ENCODE assay signal across 1 cellular context in genomic region chr6:106325336-106326178, GRCh38.
A peak's percentile ranks its signal among the peaks of the same experiment; 100 is the strongest.
TF ChIP-seq lines count a peak whose summit lies in the region.

Gene ATG5 (minus strand): TSS chr6:106325760. CDS start chr6:106316208, 9,552 bp downstream.

TF ChIP-seq in H1, 55 proteins besides CTCF, POLR2A, EP300 and RAD21 (continued from another document):
- peak; percentile 94 for TF ChIP-seq MAX (IDR thresholded peaks at IDR 0.05)
- peak; percentile 70; the same call in 1 of the 2 replicates for TF ChIP-seq GTF2F1 (IDR thresholded peaks at IDR 0.05; ENCODE audit: borderline replicate concordance, low read depth, low read length)
- peak; percentile 13; the same call in 1 of the 2 replicates for TF ChIP-seq ATF2 (IDR thresholded peaks at IDR 0.05; ENCODE audit: low read length)
- peak; percentile 73 for TF ChIP-seq NRF1 (IDR thresholded peaks at IDR 0.05; ENCODE audit: low read depth, low read length)
- TF ChIP-seq EGR1 (IDR thresholded peaks at IDR 0.05; ENCODE audit: borderline replicate concordance, low read depth, low read length): no peak
- TF ChIP-seq CEBPB (IDR thresholded peaks at IDR 0.05; ENCODE audit: low read depth, low read length): no peak; the same call in 1 of the 2 replicates
- peak; percentile 97 for TF ChIP-seq USF2 (IDR thresholded peaks at IDR 0.05; ENCODE audit: low read length)
- peak; percentile 88; the same call in 1 of the 2 replicates for TF ChIP-seq GABPA (IDR thresholded peaks at IDR 0.05; ENCODE audit: borderline replicate concordance, insufficient read depth, low read length)
- no peak for TF ChIP-seq CBX5 (IDR thresholded peaks at IDR 0.05; ENCODE audit: low read depth, low read length)
- TF ChIP-seq RXRA (IDR thresholded peaks at IDR 0.05; ENCODE audit: insufficient read depth, low read depth, low read length): no peak
- TF ChIP-seq CREB1 (IDR thresholded peaks at IDR 0.05): peak; percentile 99
- TF ChIP-seq ATF3 (IDR thresholded peaks at IDR 0.05; ENCODE audit: insufficient read depth, low read depth, low read length): peak; percentile 97
- peak; percentile 66 for TF ChIP-seq TEAD4 (IDR thresholded peaks at IDR 0.05; ENCODE audit: low read depth, low read length)
- TF ChIP-seq MAFK (IDR thresholded peaks at IDR 0.05; ENCODE audit: low read depth, low read length): peak; percentile 52; the same call in 1 of the 2 replicates
- no peak for TF ChIP-seq SAP30 (IDR thresholded peaks at IDR 0.05; ENCODE audit: insufficient read depth, insufficient replicate concordance, low read length)
- peak; percentile 94; the same call in 1 of the 2 replicates for TF ChIP-seq RBBP5 (IDR thresholded peaks at IDR 0.05; ENCODE audit: borderline replicate concordance, low read depth, low read length)
- TF ChIP-seq TAF7 (optimal IDR thresholded peaks at IDR 0.05; ENCODE audit: borderline replicate concordance, low read depth, low read length): peak; percentile 86
- peak; percentile 76 for TF ChIP-seq CTBP2 (IDR thresholded peaks at IDR 0.05; ENCODE audit: borderline replicate concordance, insufficient read depth, insufficient read length, low read length)
- TF ChIP-seq PHF8 (conservative IDR thresholded peaks at IDR 0.05; ENCODE audit: low read depth, low read length): peak; percentile 95
- peak; percentile 79 for TF ChIP-seq BACH1 (IDR thresholded peaks at IDR 0.05; ENCODE audit: low read length)
- peak; percentile 64; the same call in 1 of the 2 replicates for TF ChIP-seq JUN (IDR thresholded peaks at IDR 0.05; ENCODE audit: low read depth, low read length)
- peak; percentile 44 to 93; a peak in 2 of 4 replicates for TF ChIP-seq SIN3A (conservative IDR thresholded peaks at IDR 0.05 in 1 of 2, IDR thresholded peaks at IDR 0.05 in 1 of 2; ENCODE audit: low read depth in 1 of 2, low read length in 2 of 2)
- TF ChIP-seq ZNF274 (IDR thresholded peaks at IDR 0.05; ENCODE audit: borderline replicate concordance, extremely low read depth, low read length): no peak
- peak; percentile 34; the same call in 1 of the 2 replicates for TF ChIP-seq CHD2 (IDR thresholded peaks at IDR 0.05; ENCODE audit: low read length)
- peak; percentile 95 for TF ChIP-seq JUND (IDR thresholded peaks at IDR 0.05; ENCODE audit: low read length)
- TF ChIP-seq ASH2L (IDR thresholded peaks at IDR 0.05; ENCODE audit: low read length): peak; percentile 99
- peak; percentile 88 for TF ChIP-seq KDM4A (IDR thresholded peaks at IDR 0.05; ENCODE audit: low read depth, low read length, severe bottlenecking)
- no peak for TF ChIP-seq CHD1 (IDR thresholded peaks at IDR 0.05; ENCODE audit: low read depth, low read length)
- no peak for TF ChIP-seq NANOG (IDR thresholded peaks at IDR 0.05; ENCODE audit: insufficient read depth, low read depth, low read length, poor library complexity, severe bottlenecking)
- peak; percentile 64 for TF ChIP-seq E2F6 (IDR thresholded peaks at IDR 0.05)
- peak; percentile 72 for TF ChIP-seq SRF (IDR thresholded peaks at IDR 0.05; ENCODE audit: low read depth, low read length)
- TF ChIP-seq KDM5A (IDR thresholded peaks at IDR 0.05; ENCODE audit: low read length): peak; percentile 76
- peak; percentile 40; the same call in 1 of the 2 replicates for TF ChIP-seq RFX5 (IDR thresholded peaks at IDR 0.05; ENCODE audit: borderline replicate concordance, low read depth, low read length)
- TF ChIP-seq POLR2AphosphoS5 (IDR thresholded peaks at IDR 0.05; ENCODE audit: low read depth, low read length): peak; percentile 92
- TF ChIP-seq HDAC2 (IDR thresholded peaks at IDR 0.05; ENCODE audit: borderline replicate concordance in 1 of 2, low read depth in 2 of 2, low read length in 2 of 2): peak; percentile 84 to 99; a peak in 3 of 4 replicates
- TF ChIP-seq TAF1 (IDR thresholded peaks at IDR 0.05; ENCODE audit: low read depth, low read length): peak; percentile 92
- TF ChIP-seq BRCA1 (IDR thresholded peaks at IDR 0.05; ENCODE audit: low read depth, low read length): peak; percentile 25; the same call in 1 of the 2 replicates
- TF ChIP-seq SP1 (IDR thresholded peaks at IDR 0.05; ENCODE audit: low read depth, low read length): peak; percentile 67; the same call in 1 of the 2 replicates
